1 cellular context compared by ENCODE assay signal in genomic region chr20:62361799-62362589, GRCh38.
TF ChIP-seq lines count a peak whose summit lies in the region.

No MANE protein-coding gene starts in this region.

TF ChIP-seq in HepG2, 621 proteins besides CTCF, POLR2A, EP300 and RAD21 (continued from another document):
- TF ChIP-seq THRA (CRISPR knock-in tag; IDR thresholded peaks at IDR 0.05; ENCODE audit: borderline replicate concordance) (peak; percentile 60; the same call in 1 of the 2 replicates), ARID4A (CRISPR knock-in tag; IDR thresholded peaks at IDR 0.05; ENCODE audit: borderline replicate concordance) (peak; percentile 34; the same call in 1 of the 2 replicates), MLX (CRISPR knock-in tag; IDR thresholded peaks at IDR 0.05) (no peak), MYC (CRISPR knock-in tag; IDR thresholded peaks at IDR 0.05; ENCODE audit: borderline replicate concordance) (no peak), ATF3 (CRISPR knock-in tag; IDR thresholded peaks at IDR 0.05) (no peak), RXRA (CRISPR knock-in tag; IDR thresholded peaks at IDR 0.05) (peak; percentile 53; the same call in 1 of the 2 replicates), KAT8 (CRISPR knock-in tag; IDR thresholded peaks at IDR 0.05) (no peak)
